In the genomic region with DNA sequence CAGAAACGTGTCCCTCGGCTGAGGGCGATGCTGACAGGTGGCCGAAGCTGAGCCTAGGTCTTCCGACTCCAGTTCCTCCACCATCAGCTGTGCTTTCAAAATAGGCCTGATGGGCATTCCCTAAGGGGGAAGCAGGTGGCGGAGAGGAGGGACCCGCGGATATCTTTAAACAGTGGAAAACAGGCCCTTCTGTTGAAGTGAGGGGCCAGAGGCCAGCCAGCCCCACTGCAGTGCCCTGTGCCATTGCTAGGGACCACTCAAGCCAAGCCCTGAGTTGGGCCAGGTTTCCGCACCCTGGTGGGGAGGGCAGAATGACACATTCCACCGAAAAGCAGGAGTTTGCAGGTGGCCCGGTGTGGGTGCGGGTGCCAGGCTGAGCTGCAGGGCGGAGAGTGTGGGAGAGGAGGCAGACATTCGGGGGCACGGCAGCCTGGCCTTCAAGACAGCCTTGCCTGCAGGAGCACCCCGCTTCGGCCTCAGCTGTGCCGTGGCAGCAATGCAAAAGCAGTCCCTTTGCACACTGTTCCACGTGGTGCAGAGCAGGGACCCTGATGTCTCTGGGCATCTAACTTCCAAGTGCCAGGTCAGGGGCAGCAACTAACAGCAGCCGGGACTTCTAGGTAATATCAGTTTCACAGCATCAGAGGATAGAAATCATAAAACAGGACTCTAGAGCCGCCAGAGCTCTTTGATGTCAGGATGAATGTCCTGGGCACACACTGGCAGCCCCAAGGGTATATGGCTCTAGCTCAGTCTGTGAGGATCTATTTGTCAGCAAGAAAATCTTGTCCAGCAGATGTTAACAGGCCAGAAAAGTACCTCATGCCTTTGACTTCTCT, we compare ENCODE assay signal across 10 cellular contexts. TPM values are rescaled to one million over a fixed set of nuclear protein-coding genes. Genes with fewer than 3 reads are reported as not detected.
A peak's percentile ranks its signal among the peaks of the same experiment; 100 is the strongest.
DNase-seq lines count a peak whose midpoint lies in the region; ATAC-seq and TF ChIP-seq lines count a peak whose summit lies in the region.
"Had no signal": no experiment of that assay in that cellular context is flagged by ENCODE, and none has a peak within 500 bp of the region (broad histone marks: within the 10 kb centered on the region; RNA-seq: fewer than 3 reads in every experiment).

No MANE protein-coding gene starts in this region.

- intact Hi-C loops in left ventricle myocardium superior (cut with micrococcal nuclease) = no loop called here
- intact Hi-C loops in Right ventricle myocardium inferior (cut with DNase I) = no loop called here

- H3K4me3 Mint-ChIP-seq in central memory CD8-positive, alpha-beta T cell = no peak overlapping the region
- no peak overlapping the region for H3K4me3 Mint-ChIP-seq in type B pancreatic cell
- H3K4me3 Mint-ChIP-seq in activated CD4-positive, alpha-beta memory T cell treated with anti-CD3 and anti-CD28 coated beads, Interleukin-2, amount 10 ng/mL, durations not matched to agents 7 days and 5 days = no peak overlapping the region

- DNase-seq in left ventricle myocardium superior (peak; percentile 26), Right ventricle myocardium inferior (ENCODE audit: missing footprints) (no peak), myocyte (ENCODE audit: low read depth) (peak; percentile 72), type B pancreatic cell (ENCODE audit: extremely low spot score, unreplicated experiment) (no peak), UCSD-AML1 (lab: John Stamatoyannopoulos, UW; ENCODE audit: unreplicated experiment) (no peak), kidney glomerular epithelial cell (lab: John Stamatoyannopoulos, UW) (no peak)
- no peak for DNase-seq in central memory CD8-positive, alpha-beta T cell (ENCODE audit: low spot score in 2 of 2)
- no peak for DNase-seq in activated CD4-positive, alpha-beta memory T cell treated with anti-CD3 and anti-CD28 coated beads, Interleukin-2, amount 10 ng/mL, durations not matched to agents 7 days and 5 days
- DNase-seq: brain microvascular endothelial cell, NCI-H526 treated with DMSO at 0.1 percent for 48 hours had no signal

- H3K27me3 Mint-ChIP-seq in central memory CD8-positive, alpha-beta T cell = no peaks in the 10 kb centered on the region
- no peaks in the 10 kb centered on the region for H3K27me3 Mint-ChIP-seq in type B pancreatic cell
- H3K27me3 Mint-ChIP-seq in activated CD4-positive, alpha-beta memory T cell treated with anti-CD3 and anti-CD28 coated beads, Interleukin-2, amount 10 ng/mL, durations not matched to agents 7 days and 5 days = no peaks in the 10 kb centered on the region

- CTCF ChIA-PET in activated CD4-positive, alpha-beta memory T cell treated with anti-CD3 and anti-CD28 coated beads, Interleukin-2, amount 10 ng/mL, durations not matched to agents 7 days and 5 days (lab: Charles Lee) = no interaction called here

- H3K36me3 Mint-ChIP-seq in central memory CD8-positive, alpha-beta T cell (ENCODE audit: insufficient read depth) = peaks cover 58% of the 10 kb centered on the region
- H3K36me3 Mint-ChIP-seq in type B pancreatic cell = peaks cover 16% of the 10 kb centered on the region
- peaks cover 59% of the 10 kb centered on the region for H3K36me3 Mint-ChIP-seq in activated CD4-positive, alpha-beta memory T cell treated with anti-CD3 and anti-CD28 coated beads, Interleukin-2, amount 10 ng/mL, durations not matched to agents 7 days and 5 days (ENCODE audit: low read depth)

- peak overlapping the region; percentile 70 for H3K27ac Mint-ChIP-seq in central memory CD8-positive, alpha-beta T cell (ENCODE audit: low read depth)
- peak overlapping the region; percentile 32 for H3K27ac Mint-ChIP-seq in type B pancreatic cell
- no peak overlapping the region for H3K27ac Mint-ChIP-seq in activated CD4-positive, alpha-beta memory T cell treated with anti-CD3 and anti-CD28 coated beads, Interleukin-2, amount 10 ng/mL, durations not matched to agents 7 days and 5 days

- H3K9me3 Mint-ChIP-seq in central memory CD8-positive, alpha-beta T cell = no peaks in the 10 kb centered on the region
- H3K9me3 Mint-ChIP-seq in type B pancreatic cell = no peaks in the 10 kb centered on the region
- H3K9me3 Mint-ChIP-seq in activated CD4-positive, alpha-beta memory T cell treated with anti-CD3 and anti-CD28 coated beads, Interleukin-2, amount 10 ng/mL, durations not matched to agents 7 days and 5 days = no peaks in the 10 kb centered on the region

- ATAC-seq in left ventricle myocardium superior (no peak), Right ventricle myocardium inferior (no peak)
- ATAC-seq in central memory CD8-positive, alpha-beta T cell (replicated peaks; ENCODE audit: extremely low read depth, poor library complexity, severe bottlenecking) = no peak

- no peak for TF ChIP-seq CTCF in type B pancreatic cell (conservative IDR thresholded peaks at IDR 0.05)

- H3K4me1 Mint-ChIP-seq in central memory CD8-positive, alpha-beta T cell = peaks cover 30% of the 10 kb centered on the region
- H3K4me1 Mint-ChIP-seq in type B pancreatic cell (ENCODE audit: unreplicated experiment) = peaks cover 20% of the 10 kb centered on the region
- peaks cover 41% of the 10 kb centered on the region for H3K4me1 Mint-ChIP-seq in activated CD4-positive, alpha-beta memory T cell treated with anti-CD3 and anti-CD28 coated beads, Interleukin-2, amount 10 ng/mL, durations not matched to agents 7 days and 5 days

- POLR2A ChIA-PET in activated CD4-positive, alpha-beta memory T cell treated with anti-CD3 and anti-CD28 coated beads, Interleukin-2, amount 10 ng/mL, durations not matched to agents 7 days and 5 days (lab: Charles Lee) = interaction anchor here (21.4 kb wide), 1 partner anchor 13 kb away, joined by 378 read pairs; a partner anchor contains a TSS

RNA-seq across cellular contexts. Expression of a gene that starts 17.2 kb away (rescaled TPM):
- total RNA-seq in left ventricle myocardium superior (230 TPM), Right ventricle myocardium inferior (218 TPM), myocyte (221 and 258 TPM in 2 replicates), type B pancreatic cell (ENCODE audit: low replicate concordance) (560 and 893 TPM in 2 replicates)
- 243 TPM for polyA plus RNA-seq in myocyte (2012)
- total RNA-seq in activated CD4-positive, alpha-beta memory T cell treated with anti-CD3 and anti-CD28 coated beads, Interleukin-2, amount 10 ng/mL, durations not matched to agents 7 days and 5 days = 100 to 1,000 TPM; 675 to 699 TPM

RNA-seq across cellular contexts. Expression of a gene that starts 55.9 kb away (rescaled TPM):
- total RNA-seq in left ventricle myocardium superior = 24.5 TPM
- 20.9 TPM for total RNA-seq in Right ventricle myocardium inferior
- 36.9 and 38.2 TPM in 2 replicates for total RNA-seq in myocyte
- polyA plus RNA-seq in myocyte (2012) = 31.1 TPM
- total RNA-seq in type B pancreatic cell (ENCODE audit: low replicate concordance) = 41.2 and 51.6 TPM in 2 replicates
- total RNA-seq in activated CD4-positive, alpha-beta memory T cell treated with anti-CD3 and anti-CD28 coated beads, Interleukin-2, amount 10 ng/mL, durations not matched to agents 7 days and 5 days = 10 to 100 TPM; 36.1 to 39.1 TPM

Comparison
In these comparisons a context has a peak if more than half of its experiments do, and no peak if none do; other contexts are left out.
1. DNase-seq: peak in left ventricle myocardium superior (single experiment) and myocyte (single experiment); none in Right ventricle myocardium inferior (single experiment), central memory CD8-positive, alpha-beta T cell (0 of 2), type B pancreatic cell (single experiment), UCSD-AML1 (single experiment), kidney glomerular epithelial cell (single experiment) and activated CD4-positive, alpha-beta memory T cell treated with anti-CD3 and anti-CD28 coated beads, Interleukin-2, amount 10 ng/mL, durations not matched to agents 7 days and 5 days (single experiment).